Comparison of ENCODE assay signal across 8 cellular contexts in the genomic region with DNA sequence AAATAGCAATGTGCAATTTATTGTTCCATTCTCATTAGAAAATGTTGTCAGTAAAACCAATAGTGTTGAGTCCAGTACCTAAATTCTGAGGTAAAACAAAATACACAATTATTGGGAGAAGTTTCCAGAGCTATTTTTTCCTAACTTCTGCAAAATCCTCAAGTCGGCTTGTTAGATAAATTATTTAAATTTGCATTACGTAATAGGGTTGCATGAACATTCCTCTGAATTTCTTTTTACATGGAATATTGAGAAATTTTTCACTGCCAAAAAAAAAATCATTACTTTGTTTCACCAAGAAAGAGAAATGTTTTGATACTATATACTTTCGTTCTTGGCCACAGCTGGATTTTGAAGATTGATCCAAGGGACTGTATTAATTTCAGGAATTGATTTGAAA.
DNase-seq lines count a peak whose midpoint lies in the region; ATAC-seq and TF ChIP-seq lines count a peak whose summit lies in the region.

No MANE protein-coding gene starts in this region.

- H3K27ac ChIP-seq in BLaER1 treated with 17β-estradiol and CSF1 and Interleukin-3, amounts not matched to agents 10 nM and 100 nM = peak overlapping the region in 5 of 11 experiments; percentile 94 to 97 (median 97); a peak in 6 of 22 replicates
- no peak overlapping the region for H3K27ac ChIP-seq in coronary artery

- peaks cover 20 to 40% (median 30%) of the 10 kb centered on the region in 10 experiments for H3K4me1 ChIP-seq in BLaER1 treated with 17β-estradiol and CSF1 and Interleukin-3, amounts not matched to agents 10 nM and 100 nM

- H3K4me1 Mint-ChIP-seq in nephron progenitor cell = peaks cover 41% of the 10 kb centered on the region

- peak overlapping the region; percentile 99 for H3K4me3 Mint-ChIP-seq in nephron progenitor cell

- CTCF ChIA-PET in GM10248 (lab: Yijun Ruan, JAX) = interaction anchor here (1.0 to 1.6 kb wide), 6 partner anchors 9 to 219 kb away, joined by 3 to 5 read pairs (median 4); partner anchors contain the start of gene DPY19L3

- no peak overlapping the region for H3K27ac Mint-ChIP-seq in nephron progenitor cell

- H3K27me3 ChIP-seq in BLaER1 treated with 17β-estradiol and CSF1 and Interleukin-3, amounts not matched to agents 10 nM and 100 nM = peaks cover 0 to 94% (median 0%) of the 10 kb centered on the region in 11 experiments; a peak in 9 of 22 replicates

- peaks cover 31% of the 10 kb centered on the region for H3K36me3 Mint-ChIP-seq in nephron progenitor cell (ENCODE audit: low read depth)

- H3K27me3 Mint-ChIP-seq in nephron progenitor cell (ENCODE audit: low read depth, poor library complexity) = no peaks in the 10 kb centered on the region

- peaks cover 0 to 38% (median 22%) of the 10 kb centered on the region in 11 experiments; a peak in 19 of 22 replicates for H3K36me3 ChIP-seq in BLaER1 treated with 17β-estradiol and CSF1 and Interleukin-3, amounts not matched to agents 10 nM and 100 nM

- no peak for ATAC-seq in GM18870 (IDR thresholded peaks at IDR 0.05; ENCODE audit: unreplicated experiment)

- H3K9me3 Mint-ChIP-seq in nephron progenitor cell = peaks cover 5% of the 10 kb centered on the region

- no peak for DNase-seq in LNCaP clone FGC (ENCODE audit: low read depth)
- DNase-seq in coronary artery (ENCODE audit: low spot score) = no peak
- DNase-seq in nephron progenitor cell = no peak
- DNase-seq in GM10248 (ENCODE audit: extremely low spot score) = no peak
- no peak for DNase-seq in retina
- no peak for DNase-seq in midbrain (lab: John Stamatoyannopoulos, UW)

- H3K4me3 ChIP-seq in BLaER1 treated with 17β-estradiol and CSF1 and Interleukin-3, amounts not matched to agents 10 nM and 100 nM = peak overlapping the region in 7 of 10 experiments; percentile 72 to 87 (median 83); a peak in 13 of 20 replicates
- H3K4me3 ChIP-seq in LNCaP clone FGC (ENCODE audit: low read depth, low read length) (peak overlapping the region; percentile 84), coronary artery (peak overlapping the region; percentile 92)

- H3K9me3 ChIP-seq in BLaER1 treated with 17β-estradiol and CSF1 and Interleukin-3, amounts not matched to agents 10 nM and 100 nM (replicated peaks in 1 of 11) = peaks cover 0 to 12% (median 0%) of the 10 kb centered on the region in 11 experiments; a peak in 2 of 22 replicates

- peaks cover 10 to 67% (median 44%) of the 10 kb centered on the region in 11 experiments; a peak in 18 of 22 replicates for H4K20me1 ChIP-seq in BLaER1 treated with 17β-estradiol and CSF1 and Interleukin-3, amounts not matched to agents 10 nM and 100 nM

- peak overlapping the region in 7 of 11 experiments; percentile 87 to 97 (median 95); a peak in 12 of 22 replicates for H3K9ac ChIP-seq in BLaER1 treated with 17β-estradiol and CSF1 and Interleukin-3, amounts not matched to agents 10 nM and 100 nM

- TF ChIP-seq CTCF in LNCaP clone FGC (IDR thresholded peaks at IDR 0.05; ENCODE audit: control insufficient read depth, extremely low read depth, insufficient read depth) = no peak
- no peak for TF ChIP-seq CTCF in coronary artery (IDR thresholded peaks at IDR 0.05)
- TF ChIP-seq CTCF in nephron progenitor cell (IDR thresholded peaks at IDR 0.05) = no peak
- TF ChIP-seq CTCF in GM10248 (IDR thresholded peaks at IDR 0.05; ENCODE audit: control extremely low read depth, extremely low read depth, low read depth, missing control alignments) = no peak

- H3K4me2 ChIP-seq in BLaER1 treated with 17β-estradiol and CSF1 and Interleukin-3, amounts not matched to agents 10 nM and 100 nM = peak overlapping the region; percentile 83 to 96 (median 92); a peak in 21 of 22 replicates

- POLR2A ChIA-PET in GM10248 (lab: Yijun Ruan, JAX) = no interaction called here
